Comparison of ENCODE assay signal across 8 cellular contexts in the genomic region with DNA sequence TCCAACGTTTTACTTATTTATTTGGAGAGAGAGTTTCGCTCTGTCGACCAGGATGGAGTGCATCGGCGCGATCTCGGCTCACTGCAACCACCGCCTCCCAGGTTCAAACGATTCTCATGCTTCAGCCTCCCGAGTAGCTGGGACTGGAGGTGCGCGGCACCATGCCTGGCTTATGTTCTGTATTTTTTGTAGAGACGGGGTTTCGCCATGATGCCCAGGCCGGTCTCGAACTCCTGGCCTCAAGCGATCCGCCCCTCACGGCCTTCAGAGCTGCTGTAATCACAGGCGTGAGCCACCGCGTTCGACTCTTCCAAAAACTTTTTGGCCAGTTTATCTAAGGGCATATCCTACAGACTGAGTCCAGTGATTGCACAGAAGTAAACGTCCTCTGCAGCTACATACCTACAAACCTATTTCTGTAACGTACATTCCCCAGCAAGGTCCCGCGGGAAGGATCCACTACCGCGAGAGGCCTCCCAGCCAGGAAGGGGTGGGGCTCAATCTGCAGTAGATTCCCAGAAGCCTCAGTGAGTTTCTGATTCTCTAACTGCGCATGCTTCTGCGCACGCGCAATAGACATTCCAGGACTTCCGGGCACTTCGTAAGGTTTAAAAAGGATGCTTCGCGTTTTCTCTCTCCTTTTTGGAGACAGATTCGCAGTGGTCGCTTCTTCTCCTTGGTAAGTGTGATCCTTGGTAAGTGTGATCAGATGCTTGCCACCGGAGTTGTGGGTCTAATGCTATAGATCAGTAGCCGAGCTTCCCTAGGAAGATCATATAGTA. TPM values are rescaled to one million over a fixed set of nuclear protein-coding genes. Genes with fewer than 3 reads are reported as not detected.
A peak's percentile ranks its signal among the peaks of the same experiment; 100 is the strongest.
DNase-seq lines count a peak whose midpoint lies in the region; ATAC-seq and TF ChIP-seq lines count a peak whose summit lies in the region.

Gene RCC1, plus strand, starts transcription at position 638 of the 782 bp plus-strand sequence. CDS start 23,824 bp downstream, outside the sequence.

- peak; percentile 76 for ATAC-seq in GM18498 (IDR thresholded peaks at IDR 0.05; ENCODE audit: unreplicated experiment)
- peak; percentile 75 for ATAC-seq in HG02938 (IDR thresholded peaks at IDR 0.05; ENCODE audit: unreplicated experiment)
- peak; percentile 96 to 98 for ATAC-seq in right cardiac atrium

- peak in 1 of 2 donors; percentile 97 for TF ChIP-seq POLR2A in vagina (IDR thresholded peaks at IDR 0.05)

- H3K27ac ChIP-seq in right cardiac atrium (ENCODE audit: low read length) (peak within 1 kb of the TSS; percentile 98), vagina (peak within 1 kb of the TSS; percentile 72)

- H3K36me3 ChIP-seq in vagina, result peaks cover 0 to 29% of the 10 kb centered on the region in 2 donors

- peak within 1 kb of the TSS; percentile 94 for H3K4me3 ChIP-seq in right cardiac atrium (ENCODE audit: low read length)
- H3K4me3 ChIP-seq in vagina, result peak within 1 kb of the TSS; percentile 72 to 82

- peaks cover 10% of the 10 kb centered on the region for H3K4me1 ChIP-seq in right cardiac atrium (ENCODE audit: control insufficient read depth, insufficient read depth, low read length)
- peaks cover 34% of the 10 kb centered on the region for H3K4me1 ChIP-seq in vagina

- WGBS in right cardiac atrium, result 2% methylated on average over 41 of the region's 41 CpGs

- H3K9me3 ChIP-seq in right cardiac atrium (ENCODE audit: control insufficient read depth, low read length) (no peaks in the 10 kb centered on the region), vagina (no peaks in the 10 kb centered on the region)

- DNase-seq in NCI-H187 treated with DMSO at 0.1 percent for 48 hours (lab: John Stamatoyannopoulos, UW) (peak; percentile 82), anterior cingulate cortex (lab: John Stamatoyannopoulos, UW) (peak; percentile 50 to 95 (median 90)), right cardiac atrium (peak; percentile 98), putamen (ENCODE audit: low spot score) (peak; percentile 97), vagina (ENCODE audit: extremely low spot score in 2 of 2) (peak; percentile 97 to 99)

- intact Hi-C loops in T-helper 2 cell treated with Interferon-gamma antibody and Interleukin-4, amounts not matched to agents 100 ng/mL and 5 ng/mL, for 36 hours (cut with micrococcal nuclease), result loop anchor here (1.0 to 5.0 kb wide), 11 partner anchors 13 to 677 kb away; partner anchors contain the start of genes GMEB1, MED18, PHACTR4 and SESN2
- intact Hi-C loops in right cardiac atrium (cut with DNase I) (no loop called here), vagina (cut with DNase I) (loop anchor here (10.0 kb wide), 1 partner anchor 91 kb away; no protein-coding TSS in a partner anchor)

- peak in 1 of 3 experiments; percentile 4 for TF ChIP-seq CTCF in vagina (IDR thresholded peaks at IDR 0.05)

- H3K27me3 ChIP-seq in right cardiac atrium (ENCODE audit: control insufficient read depth, insufficient read depth), result no peaks in the 10 kb centered on the region
- H3K27me3 ChIP-seq in vagina, result no peaks in the 10 kb centered on the region

RNA-seq across cellular contexts. Expression of gene RCC1, which starts in this region (rescaled TPM):
- total RNA-seq in T-helper 2 cell treated with Interferon-gamma antibody and Interleukin-4, amounts not matched to agents 100 ng/mL and 5 ng/mL, for 36 hours, result 79.6 and 82.6 TPM in 2 replicates
- total RNA-seq in right cardiac atrium (1 to 10 TPM; 4.4 to 8.3 (median 6.7) TPM), vagina (23.8 TPM)
- 4.1 TPM for polyA plus RNA-seq in right cardiac atrium

Comparison
In these comparisons a context has a peak if more than half of its experiments do, and no peak if none do; other contexts are left out.
1. Peak in every context shown above with its lines: DNase-seq, ATAC-seq, H3K4me3 ChIP-seq and H3K27ac ChIP-seq.
2. intact Hi-C loops: an anchor here in T-helper 2 cell treated with Interferon-gamma antibody and Interleukin-4, amounts not matched to agents 100 ng/mL and 5 ng/mL, for 36 hours (1.0 to 5.0 kb wide) and vagina (10.0 kb wide); none called in right cardiac atrium.